ENCODE assay signal across 24 cellular contexts in the genomic region with DNA sequence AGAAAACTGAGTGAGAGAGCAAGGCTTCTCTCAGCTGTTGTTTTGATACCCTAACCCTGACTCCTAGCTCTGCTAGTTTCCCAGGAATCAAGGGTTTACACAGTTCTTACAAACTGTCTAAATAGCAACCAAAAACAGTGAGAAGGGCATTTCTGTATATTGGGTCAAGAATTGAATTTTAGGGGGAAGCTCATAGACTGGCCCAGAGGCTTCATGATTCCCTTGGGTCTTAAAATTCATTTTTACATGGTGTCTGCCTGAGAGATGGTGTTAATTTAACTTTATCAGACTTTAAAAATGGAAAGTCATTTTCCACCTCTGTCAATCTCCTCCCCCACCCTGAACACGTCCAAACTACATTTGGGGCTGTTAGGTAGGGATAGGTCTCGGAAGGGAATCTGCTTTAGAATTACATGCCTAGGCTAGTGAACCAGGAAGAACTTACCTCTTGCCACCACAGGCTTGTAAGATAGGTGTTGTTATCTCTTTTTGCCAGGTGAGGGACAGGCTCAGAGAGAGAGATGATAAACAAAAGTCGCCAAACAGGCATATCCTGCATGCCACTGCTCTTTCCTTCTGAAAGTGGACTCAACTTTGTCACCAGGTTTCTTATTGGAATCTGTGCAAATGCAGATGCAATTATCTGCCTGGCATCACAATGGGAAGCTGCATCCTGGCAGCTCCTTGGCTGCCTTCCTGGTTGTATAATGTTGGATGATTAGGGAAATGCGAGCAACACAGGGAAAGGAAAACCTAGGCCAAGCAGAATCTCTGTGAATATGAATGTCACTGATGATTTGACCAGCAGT. TPM values are rescaled to one million over a fixed set of nuclear protein-coding genes. Genes with fewer than 3 reads are reported as not detected.
DNase-seq lines count a peak whose midpoint lies in the region; ATAC-seq, FAIRE-seq and TF ChIP-seq lines count a peak whose summit lies in the region.
"Had no signal": no experiment of that assay in that cellular context is flagged by ENCODE, and none has a peak within 500 bp of the region (broad histone marks: within the 10 kb centered on the region; RNA-seq: fewer than 3 reads in every experiment).

No MANE protein-coding gene starts in this region.

- peaks cover 33% of the 10 kb centered on the region for H3K36me3 ChIP-seq in K562 (ENCODE audit: control insufficient read depth, insufficient read depth, low read length)
- H3K36me3 ChIP-seq: transverse colon had no signal

- CTCF ChIA-PET in K562 (lab: Yijun Ruan, JAX; ENCODE audit: low intra/inter-chr PET ratio) (interaction anchor here (0.6 kb wide), 1 partner anchor 65 kb away, joined by 3 read pairs; no protein-coding TSS in a partner anchor), T-cell (lab: Charles Lee) (interaction anchor here in 1 of 2 donors (0.5 kb wide), 2 partner anchors 14 to 60 kb away, joined by 3 to 5 read pairs; no protein-coding TSS in a partner anchor)

- no TSS peak for BruUV-seq in K562 (replicated peaks; lab: Mats Ljungman, UMichigan)

- TF ChIP-seq RAD21 in K562 (CRISPR knock-in tag; conservative IDR thresholded peaks at IDR 0.05 in 1 of 2, IDR thresholded peaks at IDR 0.05 in 1 of 2): no peak

- no peaks in the 10 kb centered on the region for H3K27me3 Mint-ChIP-seq in T-cell
- H3K27me3 Mint-ChIP-seq: memory B cell; stimulated activated naive B cell treated with anti-CD40 and anti-IgM and Interleukin-4, amounts not matched to agents 10 μg/mL and 1 μg/mL and 100 μg/mL, for 72 hours had no signal

- H2AFZ ChIP-seq in K562 (ENCODE audit: low read depth, low read length): no peak overlapping the region

- POLR2A ChIA-PET in K562 (lab: Yijun Ruan, JAX): interaction anchor here (0.5 kb wide), 1 partner anchor 131 kb away, joined by 3 read pairs; no protein-coding TSS in a partner anchor
- POLR2A ChIA-PET in T-cell (lab: Charles Lee): interaction anchor here in 1 of 2 donors (0.7 kb wide), 1 partner anchor 63 kb away, joined by 4 read pairs; no protein-coding TSS in a partner anchor

- TF ChIP-seq CTCF in K562 (IDR thresholded peaks at IDR 0.05 in 2 of 3, conservative IDR thresholded peaks at IDR 0.05 in 1 of 3; ENCODE audit: insufficient read depth in 2 of 3, low read depth in 1 of 3, low read length in 3 of 3): no peak

- peak overlapping the region; percentile 8 to 48; a peak in 2 of 4 replicates for H3K9ac ChIP-seq in K562 (ENCODE audit: insufficient read depth in 1 of 2, low read depth in 2 of 2, low read length in 2 of 2)
- H3K9ac ChIP-seq: BLaER1 had no signal

- H3K79me2 ChIP-seq in K562 (ENCODE audit: control insufficient read depth, insufficient read depth, low read length): peaks cover 65% of the 10 kb centered on the region

- H4K20me1 ChIP-seq in K562 (replicated peaks; ENCODE audit: control insufficient read depth, insufficient read depth, low read length): peaks cover 3% of the 10 kb centered on the region; the same call in 1 of the 2 replicates

- intact Hi-C loops in K562 (cut with micrococcal nuclease): no loop called here

- H3K4me3 ChIP-seq in K562: no peak overlapping the region
- H3K4me3 ChIP-seq: BLaER1, transverse colon had no signal

- H3K9me3 Mint-ChIP-seq in T-cell: no peaks in the 10 kb centered on the region
- H3K9me3 Mint-ChIP-seq: activated naive CD4-positive, alpha-beta T cell treated with anti-CD3 and anti-CD28 coated beads for 36 hours; memory B cell; stimulated activated naive B cell treated with anti-CD40 and anti-IgM and Interleukin-4, amounts not matched to agents 10 μg/mL and 1 μg/mL and 100 μg/mL, for 72 hours; T-helper 1 cell treated with Interleukin-12 subunit alpha and Interleukin-12 subunit beta and Interleukin-4 antibody, amounts not matched to agents 30 μg/mL and 1 μg/mL, for 36 hours had no signal

- in situ Hi-C loops in K562 (cut with MboI): no loop called here

- H3K4me2 ChIP-seq in K562 (ENCODE audit: insufficient read depth, low read length): peak overlapping the region; percentile 51; the same call in 1 of the 2 replicates

- TF ChIP-seq POLR2A in K562 (conservative IDR thresholded peaks at IDR 0.05): no peak

- H3K27ac ChIP-seq in K562 (ENCODE audit: extremely low read depth, low read depth, low read length) (peak overlapping the region; percentile 20; the same call in 1 of the 3 replicates), substantia nigra (ENCODE audit: low read depth, low read length, poor library complexity, severe bottlenecking) (peak overlapping the region; percentile 57)
- H3K27ac ChIP-seq: BLaER1, heart left ventricle had no signal

- H3K9me3 ChIP-seq in K562 (replicated peaks; ENCODE audit: control insufficient read depth, insufficient read depth, low read depth, low read length): no peaks in the 10 kb centered on the region
- H3K9me3 ChIP-seq: BLaER1, heart left ventricle, transverse colon had no signal

- H3K27ac Mint-ChIP-seq in T-cell: no peak overlapping the region
- H3K27ac Mint-ChIP-seq: activated naive CD4-positive, alpha-beta T cell treated with anti-CD3 and anti-CD28 coated beads for 36 hours; memory B cell; stimulated activated naive B cell treated with anti-CD40 and anti-IgM and Interleukin-4, amounts not matched to agents 10 μg/mL and 1 μg/mL and 100 μg/mL, for 72 hours; T-helper 1 cell treated with Interleukin-12 subunit alpha and Interleukin-12 subunit beta and Interleukin-4 antibody, amounts not matched to agents 30 μg/mL and 1 μg/mL, for 36 hours had no signal

- TF ChIP-seq EP300 in K562 (IDR thresholded peaks at IDR 0.05; ENCODE audit: low read length): no peak

- DNase-seq in DMS53 (lab: John Stamatoyannopoulos, UW) (peak; percentile 35), DMS53 treated with DMSO at 0.1 percent for 48 hours (lab: John Stamatoyannopoulos, UW; ENCODE audit: unreplicated experiment) (no peak), K562 (ENCODE audit: extremely low read depth in 1 of 4, low spot score in 3 of 4) (peak in 2 of 4 experiments; percentile 24 to 29), left lobe of liver (ENCODE audit: low spot score) (peak; percentile 42), substantia nigra (lab: John Stamatoyannopoulos, UW) (no peak), NCI-H2029 treated with DMSO at 0.1 percent for 48 hours (lab: John Stamatoyannopoulos, UW) (no peak), COLO668 (lab: John Stamatoyannopoulos, UW; ENCODE audit: unreplicated experiment) (no peak), T-cell (no peak)
- DNase-seq: 8988T; activated CD4-positive, CD25-positive, alpha-beta regulatory T cell treated with anti-CD3 and anti-CD28 coated beads, Interleukin-2, amount 50 U/mL, for 72 hours; activated naive CD4-positive, alpha-beta T cell treated with anti-CD3 and anti-CD28 coated beads for 36 hours; DMS79 treated with DMSO at 0.1 percent for 48 hours; HCEC 1CT; heart left ventricle; NCI-H1436; NK-92 treated with Interleukin-12 subunit alpha and Interleukin-12 subunit beta, amount 100 ng/mL, for 24 hours; Right ventricle myocardium superior; stimulated activated CD4-positive, alpha-beta T cell treated with anti-CD3 and anti-CD28 coated beads, Interleukin-15, amount 100 ng/mL, for 24 hours; stimulated activated naive B cell treated with anti-CD40 and anti-IgM and Interleukin-4, amounts not matched to agents 10 μg/mL and 1 μg/mL and 100 μg/mL, for 72 hours; transverse colon had no signal

- FAIRE-seq in K562 (lab: Jason Lieb, UNC): peak; percentile 56

- ATAC-seq in K562: no peak
- ATAC-seq in left lobe of liver: no peak
- ATAC-seq in T-cell (replicated peaks in 1 of 4): no peak
- ATAC-seq: heart left ventricle; stimulated activated naive B cell treated with anti-CD40 and anti-IgM and Interleukin-4, amounts not matched to agents 10 μg/mL and 1 μg/mL and 100 μg/mL, for 72 hours had no signal

- peaks cover 26% of the 10 kb centered on the region in 2 experiments; a peak in 4 of 5 replicates for H3K4me1 ChIP-seq in K562 (replicated peaks in 1 of 2; ENCODE audit: control insufficient read depth in 2 of 2, insufficient read depth in 2 of 2, low read length in 2 of 2)

- no peaks in the 10 kb centered on the region for H3K9me1 ChIP-seq in K562 (ENCODE audit: control insufficient read depth, insufficient read depth, low read length)

- 46% methylated on average over 4 of the region's 4 CpGs for WGBS in K562 (ENCODE audit: insufficient coverage, low coverage, missing lambda C conversion rate)

- no peak overlapping the region for H3K4me3 Mint-ChIP-seq in T-cell
- H3K4me3 Mint-ChIP-seq: activated naive CD4-positive, alpha-beta T cell treated with anti-CD3 and anti-CD28 coated beads for 36 hours; memory B cell; stimulated activated naive B cell treated with anti-CD40 and anti-IgM and Interleukin-4, amounts not matched to agents 10 μg/mL and 1 μg/mL and 100 μg/mL, for 72 hours; T-helper 1 cell treated with Interleukin-12 subunit alpha and Interleukin-12 subunit beta and Interleukin-4 antibody, amounts not matched to agents 30 μg/mL and 1 μg/mL, for 36 hours had no signal

- peaks cover 46 to 50% (median 50%) of the 10 kb centered on the region in 3 donors for H3K4me1 Mint-ChIP-seq in T-cell

- H3K27me3 ChIP-seq in K562 (ENCODE audit: control insufficient read depth in 2 of 2, insufficient read depth in 2 of 2, low read length in 2 of 2): no peaks in the 10 kb centered on the region
- H3K27me3 ChIP-seq: BLaER1, heart left ventricle, transverse colon had no signal

- H3K36me3 Mint-ChIP-seq in T-cell: no peaks in the 10 kb centered on the region

RNA-seq across cellular contexts. Expression of a gene that starts 3.1 kb away (rescaled TPM):
- 97.0 and 121 TPM in 2 replicates for total RNA-seq in K562 (2011; cell fraction: chromatin; rRNA removed; ENCODE audit: low replicate concordance)
- total RNA-seq in K562 (2011; cell fraction: nucleolus; rRNA removed): 54.0 and 57.9 TPM in 2 replicates
- total RNA-seq in K562 (2011; cell fraction: nucleoplasm; rRNA removed): 82.9 and 126 TPM in 2 replicates
- 13.8 and 19.7 TPM in 2 replicates for total RNA-seq in K562 (2014; rRNA removed)
- total RNA-seq in K562 (2014; rRNA removed; fragmentation: Illumina TruSeq; extraction: Trizol): 12.9 and 13.5 TPM in 2 replicates
- 13.1 and 15.7 TPM in 2 replicates for total RNA-seq in K562 (2015; rRNA removed; fragmentation: Illumina TruSeq; extraction: Trizol)
- 13.8 and 14.1 TPM in 2 replicates for total RNA-seq in K562 (2021)
- 25.4 and 30.6 TPM in 2 replicates for polyA plus RNA-seq in K562 (2011; rRNA removed)
- polyA plus RNA-seq in K562 (2011; cell fraction: cytosol; rRNA removed): 17.8 and 22.0 TPM in 2 replicates
- 54.6 and 63.5 TPM in 2 replicates for polyA plus RNA-seq in K562 (2011; cell fraction: nucleus; rRNA removed)
- polyA plus RNA-seq in K562 (2012): 10.0 and 12.1 TPM in 2 replicates
- 14.9 and 19.6 TPM in 2 replicates for polyA plus RNA-seq in K562 (2014; fragmentation: Illumina TruSeq; extraction: Trizol)
- polyA plus RNA-seq in K562 (2014; fragmentation: Nextera tagmentation; extraction: Ambion mirVana): 1 to 10 TPM; 5.1 to 7.6 TPM
- polyA plus RNA-seq in K562 (2014; rRNA removed): 11.3 and 15.0 TPM in 2 replicates
- polyA minus RNA-seq in K562 (2011; rRNA and poly(A)+ RNA removed): 33.5 and 33.7 TPM in 2 replicates
- polyA minus RNA-seq in K562 (2011; cell fraction: cytosol; rRNA and poly(A)+ RNA removed): 16.2 and 19.0 TPM in 2 replicates
- 21.9 and 37.4 TPM in 2 replicates for polyA minus RNA-seq in K562 (2011; cell fraction: nucleus; rRNA and poly(A)+ RNA removed)
- total RNA-seq in left lobe of liver: 29.1 TPM
- 10 to 100 TPM; 19.4 to 23.0 (median 20.1) TPM for total RNA-seq in T-cell

RNA-seq across cellular contexts. Expression of a gene that starts 38.0 kb away (rescaled TPM):
- total RNA-seq in K562 (2011; cell fraction: chromatin; rRNA removed; ENCODE audit: low replicate concordance): 3.8 and 8.9 TPM in 2 replicates
- 5.1 and 5.7 TPM in 2 replicates for total RNA-seq in K562 (2011; cell fraction: nucleolus; rRNA removed)
- 3.6 and 4.6 TPM in 2 replicates for total RNA-seq in K562 (2011; cell fraction: nucleoplasm; rRNA removed)
- total RNA-seq in K562 (2014; rRNA removed): 0.91 and 2.1 TPM in 2 replicates
- total RNA-seq in K562 (2014; rRNA removed; fragmentation: Illumina TruSeq; extraction: Trizol): 0.67 and 0.91 TPM in 2 replicates
- total RNA-seq in K562 (2015; rRNA removed; fragmentation: Illumina TruSeq; extraction: Trizol): 1.1 TPM in 2 replicates
- total RNA-seq in K562 (2021): 1.5 and 1.8 TPM in 2 replicates
- polyA plus RNA-seq in K562 (2011; rRNA removed): 1.5 TPM in 2 replicates
- polyA plus RNA-seq in K562 (2011; cell fraction: cytosol; rRNA removed): 2.2 and 3.4 TPM in 2 replicates
- 5.1 and 5.6 TPM in 2 replicates for polyA plus RNA-seq in K562 (2011; cell fraction: nucleus; rRNA removed)
- polyA plus RNA-seq in K562 (2012): 1.1 and 3.5 TPM in 2 replicates
- polyA plus RNA-seq in K562 (2014; fragmentation: Illumina TruSeq; extraction: Trizol): 0.90 and 1.1 TPM in 2 replicates
- polyA plus RNA-seq in K562 (2014; fragmentation: Nextera tagmentation; extraction: Ambion mirVana): under 1 TPM in 1 of 2 experiments, not detected in 1; 0.01 TPM
- 1.6 TPM in 2 replicates for polyA plus RNA-seq in K562 (2014; rRNA removed)
- 0.72 and 1.4 TPM in 2 replicates for polyA minus RNA-seq in K562 (2011; rRNA and poly(A)+ RNA removed)
- polyA minus RNA-seq in K562 (2011; cell fraction: cytosol; rRNA and poly(A)+ RNA removed): 1.0 and 1.5 TPM in 2 replicates
- polyA minus RNA-seq in K562 (2011; cell fraction: nucleus; rRNA and poly(A)+ RNA removed): 1.6 and 1.8 TPM in 2 replicates
- 1.6 TPM for total RNA-seq in left lobe of liver
- total RNA-seq in T-cell: 1 to 10 TPM; 3.0 to 9.5 (median 4.9) TPM
- polyA plus RNA-seq: neural cell had no signal

RNA-seq across cellular contexts. Expression of a gene that starts 46.9 kb away (rescaled TPM):
- 5.6 and 25.1 TPM in 2 replicates for total RNA-seq in K562 (2011; cell fraction: chromatin; rRNA removed; ENCODE audit: low replicate concordance)
- total RNA-seq in K562 (2011; cell fraction: nucleolus; rRNA removed): 16.8 and 18.2 TPM in 2 replicates
- 10.2 and 12.4 TPM in 2 replicates for total RNA-seq in K562 (2011; cell fraction: nucleoplasm; rRNA removed)
- total RNA-seq in K562 (2014; rRNA removed) (11.9 and 18.0 TPM in 2 replicates), K562 (2014; rRNA removed; fragmentation: Illumina TruSeq; extraction: Trizol) (2.9 and 3.0 TPM in 2 replicates), K562 (2015; rRNA removed; fragmentation: Illumina TruSeq; extraction: Trizol) (5.4 and 5.6 TPM in 2 replicates), K562 (2021) (11.8 and 12.2 TPM in 2 replicates), left lobe of liver (12.1 TPM), T-cell (100 to 1,000 TPM in 3 of 5 donors, 10 to 100 TPM in 2; 58.3 to 179 (median 123) TPM)
- polyA plus RNA-seq in K562 (2011; rRNA removed) (8.3 and 8.8 TPM in 2 replicates), K562 (2014; fragmentation: Illumina TruSeq; extraction: Trizol) (3.0 and 5.2 TPM in 2 replicates), K562 (2014; fragmentation: Nextera tagmentation; extraction: Ambion mirVana) (1 to 10 TPM in 1 of 2 experiments, under 1 TPM in 1; 0.76 to 1.7 TPM), K562 (2014; rRNA removed) (14.6 and 17.1 TPM in 2 replicates)
- 9.2 and 19.6 TPM in 2 replicates for polyA plus RNA-seq in K562 (2011; cell fraction: cytosol; rRNA removed)
- polyA plus RNA-seq in K562 (2011; cell fraction: nucleus; rRNA removed): 21.1 and 36.4 TPM in 2 replicates
- polyA plus RNA-seq in K562 (2012): 13.6 and 18.6 TPM in 2 replicates
- 0.69 and 1.9 TPM in 2 replicates for polyA minus RNA-seq in K562 (2011; rRNA and poly(A)+ RNA removed)
- 4.7 and 4.9 TPM in 2 replicates for polyA minus RNA-seq in K562 (2011; cell fraction: cytosol; rRNA and poly(A)+ RNA removed)
- polyA minus RNA-seq in K562 (2011; cell fraction: nucleus; rRNA and poly(A)+ RNA removed): 4.3 and 5.3 TPM in 2 replicates
- polyA plus RNA-seq: neural cell had no signal

RNA-seq across cellular contexts. Expression of a gene that starts 47.0 kb away (rescaled TPM):
- total RNA-seq in K562 (2011; cell fraction: chromatin; rRNA removed; ENCODE audit: low replicate concordance): 108 and 283 TPM in 2 replicates
- total RNA-seq in K562 (2011; cell fraction: nucleolus; rRNA removed): 168 and 184 TPM in 2 replicates
- total RNA-seq in K562 (2011; cell fraction: nucleoplasm; rRNA removed): 119 and 131 TPM in 2 replicates
- total RNA-seq in K562 (2014; rRNA removed): 12.5 and 14.5 TPM in 2 replicates
- 4.0 and 4.7 TPM in 2 replicates for total RNA-seq in K562 (2014; rRNA removed; fragmentation: Illumina TruSeq; extraction: Trizol)
- 5.4 and 5.8 TPM in 2 replicates for total RNA-seq in K562 (2015; rRNA removed; fragmentation: Illumina TruSeq; extraction: Trizol)
- total RNA-seq in K562 (2021): 17.6 and 22.1 TPM in 2 replicates
- 10.9 and 18.2 TPM in 2 replicates for polyA plus RNA-seq in K562 (2011; rRNA removed)
- 11.7 and 21.7 TPM in 2 replicates for polyA plus RNA-seq in K562 (2011; cell fraction: cytosol; rRNA removed)
- polyA plus RNA-seq in K562 (2011; cell fraction: nucleus; rRNA removed): 80.6 and 125 TPM in 2 replicates
- polyA plus RNA-seq in K562 (2012): 12.5 and 25.8 TPM in 2 replicates
- polyA plus RNA-seq in K562 (2014; fragmentation: Illumina TruSeq; extraction: Trizol): 4.4 and 7.4 TPM in 2 replicates
- under 1 TPM in 1 of 2 experiments, not detected in 1; 0.08 TPM for polyA plus RNA-seq in K562 (2014; fragmentation: Nextera tagmentation; extraction: Ambion mirVana)
- polyA plus RNA-seq in K562 (2014; rRNA removed): 28.2 and 28.8 TPM in 2 replicates
- polyA minus RNA-seq in K562 (2011; rRNA and poly(A)+ RNA removed): 2.8 and 5.3 TPM in 2 replicates
- 4.2 and 5.6 TPM in 2 replicates for polyA minus RNA-seq in K562 (2011; cell fraction: cytosol; rRNA and poly(A)+ RNA removed)
- polyA minus RNA-seq in K562 (2011; cell fraction: nucleus; rRNA and poly(A)+ RNA removed): 22.2 and 24.5 TPM in 2 replicates
- 20.6 TPM for total RNA-seq in left lobe of liver
- 10 to 100 TPM; 18.5 to 69.7 (median 43.7) TPM for total RNA-seq in T-cell

RNA-seq across cellular contexts. Expression of a gene that starts 51.8 kb away (rescaled TPM):
- total RNA-seq in K562 (2011; cell fraction: chromatin; rRNA removed; ENCODE audit: low replicate concordance): 143 and 358 TPM in 2 replicates
- 185 and 204 TPM in 2 replicates for total RNA-seq in K562 (2011; cell fraction: nucleolus; rRNA removed)
- total RNA-seq in K562 (2011; cell fraction: nucleoplasm; rRNA removed): 149 and 156 TPM in 2 replicates
- total RNA-seq in K562 (2014; rRNA removed) (8.3 and 13.2 TPM in 2 replicates), K562 (2014; rRNA removed; fragmentation: Illumina TruSeq; extraction: Trizol) (3.4 and 5.3 TPM in 2 replicates), K562 (2015; rRNA removed; fragmentation: Illumina TruSeq; extraction: Trizol) (9.7 and 9.8 TPM in 2 replicates), K562 (2021) (22.6 and 25.2 TPM in 2 replicates), left lobe of liver (60.5 TPM), T-cell (10 to 100 TPM; 22.3 to 66.3 (median 39.1) TPM)
- polyA plus RNA-seq in K562 (2011; rRNA removed) (7.3 and 19.2 TPM in 2 replicates), K562 (2014; fragmentation: Illumina TruSeq; extraction: Trizol) (9.2 and 12.8 TPM in 2 replicates), K562 (2014; fragmentation: Nextera tagmentation; extraction: Ambion mirVana) (under 1 TPM in 1 of 2 experiments, not detected in 1; 0.50 TPM), K562 (2014; rRNA removed) (21.4 and 35.4 TPM in 2 replicates)
- polyA plus RNA-seq in K562 (2011; cell fraction: cytosol; rRNA removed): 8.5 and 10.2 TPM in 2 replicates
- 197 and 252 TPM in 2 replicates for polyA plus RNA-seq in K562 (2011; cell fraction: nucleus; rRNA removed)
- polyA plus RNA-seq in K562 (2012): 28.8 and 44.0 TPM in 2 replicates
- 1.5 and 4.8 TPM in 2 replicates for polyA minus RNA-seq in K562 (2011; rRNA and poly(A)+ RNA removed)
- polyA minus RNA-seq in K562 (2011; cell fraction: cytosol; rRNA and poly(A)+ RNA removed): 3.6 and 5.6 TPM in 2 replicates
- 25.0 and 38.5 TPM in 2 replicates for polyA minus RNA-seq in K562 (2011; cell fraction: nucleus; rRNA and poly(A)+ RNA removed)

Comparison
In these comparisons a context has a peak if more than half of its experiments do, and no peak if none do; other contexts are left out.
1. DNase-seq: peak in DMS53 (single experiment) and left lobe of liver (single experiment); none in DMS53 treated with DMSO at 0.1 percent for 48 hours (single experiment), substantia nigra (0 of 49), NCI-H2029 treated with DMSO at 0.1 percent for 48 hours (single experiment), COLO668 (single experiment) and T-cell (0 of 34).